Comparison of ENCODE assay signal across 9 cellular contexts in genomic region chr19:7915250-7916136, GRCh38. TPM values are rescaled to one million over a fixed set of nuclear protein-coding genes. Genes with fewer than 3 reads are reported as not detected.
DNase-seq lines count a peak whose midpoint lies in the region; ATAC-seq and TF ChIP-seq lines count a peak whose summit lies in the region.
"Had no signal": no experiment of that assay in that cellular context is flagged by ENCODE, and none has a peak within 500 bp of the region (broad histone marks: within the 10 kb centered on the region; RNA-seq: fewer than 3 reads in every experiment).

No MANE protein-coding gene starts in this region.

- H3K27ac ChIP-seq in ACC112 (ENCODE audit: low read depth, low read length) (no peak overlapping the region), thyroid gland (no peak overlapping the region)

- H3K4me1 Mint-ChIP-seq in activated T-helper 2 cell treated with anti-CD3 and anti-CD28 coated beads, Interferon-gamma antibody, Interleukin-2, Interleukin-4, amounts not matched to agents 10 μg/mL and 5 μg/mL and 100 μg/mL, durations not matched to agents 14 hours and 24 hours and 36 hours (ENCODE audit: low read depth) = peaks cover 12% of the 10 kb centered on the region
- peaks cover 19% of the 10 kb centered on the region for H3K4me1 Mint-ChIP-seq in memory B cell

- no peaks in the 10 kb centered on the region for H3K36me3 ChIP-seq in ACC112 (ENCODE audit: insufficient read depth, low read length)
- H3K36me3 ChIP-seq in thyroid gland = peaks cover 25 to 26% of the 10 kb centered on the region in 2 donors

- peaks cover 22% of the 10 kb centered on the region for H3K36me3 Mint-ChIP-seq in activated T-helper 2 cell treated with anti-CD3 and anti-CD28 coated beads, Interferon-gamma antibody, Interleukin-2, Interleukin-4, amounts not matched to agents 10 μg/mL and 5 μg/mL and 100 μg/mL, durations not matched to agents 14 hours and 24 hours and 36 hours (ENCODE audit: low read depth)
- H3K36me3 Mint-ChIP-seq in memory B cell = peaks cover 16% of the 10 kb centered on the region

- 39 to 61% methylated on average over 13 to 25 of the region's 26 CpGs for WGBS in thyroid gland, 2 donors

- H3K79me2 ChIP-seq in ACC112 (ENCODE audit: control insufficient read depth, insufficient read depth, low read length, unreplicated experiment) = no peaks in the 10 kb centered on the region

- no peaks in the 10 kb centered on the region for H3K27me3 ChIP-seq in ACC112 (ENCODE audit: insufficient read depth, low read length)
- H3K27me3 ChIP-seq in thyroid gland = peaks cover 4% of the 10 kb centered on the region

- TF ChIP-seq CTCF in GM12864 (IDR thresholded peaks at IDR 0.05; ENCODE audit: low read depth, low read length, missing control alignments) = no peak
- TF ChIP-seq CTCF in thyroid gland (IDR thresholded peaks at IDR 0.05) = no peak

- H3K27me3 Mint-ChIP-seq in activated T-helper 2 cell treated with anti-CD3 and anti-CD28 coated beads, Interferon-gamma antibody, Interleukin-2, Interleukin-4, amounts not matched to agents 10 μg/mL and 5 μg/mL and 100 μg/mL, durations not matched to agents 14 hours and 24 hours and 36 hours (ENCODE audit: low read depth) = peaks cover 26% of the 10 kb centered on the region
- H3K27me3 Mint-ChIP-seq in memory B cell = peaks cover 10% of the 10 kb centered on the region

- intact Hi-C loops in activated T-helper 2 cell treated with anti-CD3 and anti-CD28 coated beads, Interferon-gamma antibody, Interleukin-2, Interleukin-4, amounts not matched to agents 10 μg/mL and 5 μg/mL and 100 μg/mL, durations not matched to agents 14 hours and 24 hours and 36 hours (cut with micrococcal nuclease) = no loop called here
- intact Hi-C loops in thyroid gland (cut with DNase I) = no loop called here

- peak overlapping the region; percentile 80 for H3K4me3 ChIP-seq in ACC112 (ENCODE audit: low read depth, low read length)
- peak overlapping the region; percentile 29; the same call in 1 of the 2 replicates for H3K4me3 ChIP-seq in GM12864 (ENCODE audit: low read depth, low read length)
- H3K4me3 ChIP-seq in thyroid gland (replicated peaks in 1 of 3) = no peak overlapping the region

- no peak overlapping the region for H2AFZ ChIP-seq in ACC112 (ENCODE audit: low read length, unreplicated experiment)

- H3K27ac Mint-ChIP-seq in activated T-helper 2 cell treated with anti-CD3 and anti-CD28 coated beads, Interferon-gamma antibody, Interleukin-2, Interleukin-4, amounts not matched to agents 10 μg/mL and 5 μg/mL and 100 μg/mL, durations not matched to agents 14 hours and 24 hours and 36 hours = no peak overlapping the region
- H3K27ac Mint-ChIP-seq in memory B cell = no peak overlapping the region

- peak overlapping the region; percentile 64 for H3K4me3 Mint-ChIP-seq in activated T-helper 2 cell treated with anti-CD3 and anti-CD28 coated beads, Interferon-gamma antibody, Interleukin-2, Interleukin-4, amounts not matched to agents 10 μg/mL and 5 μg/mL and 100 μg/mL, durations not matched to agents 14 hours and 24 hours and 36 hours (ENCODE audit: low read depth)
- peak overlapping the region; percentile 61 for H3K4me3 Mint-ChIP-seq in memory B cell

- DNase-seq in GM12864 (ENCODE audit: low read depth) (no peak), memory B cell (ENCODE audit: low spot score in 2 of 2) (no peak), globus pallidus (ENCODE audit: low spot score) (no peak), RKO (ENCODE audit: low spot score) (no peak), thyroid gland (no peak)
- no peak for DNase-seq in activated T-helper 2 cell treated with anti-CD3 and anti-CD28 coated beads, Interferon-gamma antibody, Interleukin-2, Interleukin-4, amounts not matched to agents 10 μg/mL and 5 μg/mL and 100 μg/mL, durations not matched to agents 14 hours and 24 hours and 36 hours (ENCODE audit: low spot score)
- DNase-seq: occipital lobe had no signal

- no peaks in the 10 kb centered on the region for H3K9me3 Mint-ChIP-seq in activated T-helper 2 cell treated with anti-CD3 and anti-CD28 coated beads, Interferon-gamma antibody, Interleukin-2, Interleukin-4, amounts not matched to agents 10 μg/mL and 5 μg/mL and 100 μg/mL, durations not matched to agents 14 hours and 24 hours and 36 hours
- H3K9me3 Mint-ChIP-seq in memory B cell = no peaks in the 10 kb centered on the region

- no peaks in the 10 kb centered on the region for H3K9me3 ChIP-seq in thyroid gland

- H3K4me1 ChIP-seq in ACC112 (ENCODE audit: control insufficient read depth, insufficient read depth, low read length, unreplicated experiment) = peaks cover 4% of the 10 kb centered on the region
- peaks cover 0 to 33% of the 10 kb centered on the region in 2 donors for H3K4me1 ChIP-seq in thyroid gland

- no peak for TF ChIP-seq POLR2A in thyroid gland (IDR thresholded peaks at IDR 0.05)

- ATAC-seq in memory B cell (ENCODE audit: low read depth) (no peak), GM19035 (IDR thresholded peaks at IDR 0.05; ENCODE audit: unreplicated experiment) (no peak)

RNA-seq across cellular contexts. Expression of gene TGFBR3L, which starts 0.9 kb away (rescaled TPM):
- total RNA-seq in activated T-helper 2 cell treated with anti-CD3 and anti-CD28 coated beads, Interferon-gamma antibody, Interleukin-2, Interleukin-4, amounts not matched to agents 10 μg/mL and 5 μg/mL and 100 μg/mL, durations not matched to agents 14 hours and 24 hours and 36 hours = 6.3 TPM in 2 replicates
- not detected for total RNA-seq in thyroid gland
- total RNA-seq: occipital lobe had no signal

RNA-seq across cellular contexts. Expression of gene SNAPC2, which starts 4.6 kb away (rescaled TPM):
- 18.4 and 19.5 TPM in 2 replicates for total RNA-seq in activated T-helper 2 cell treated with anti-CD3 and anti-CD28 coated beads, Interferon-gamma antibody, Interleukin-2, Interleukin-4, amounts not matched to agents 10 μg/mL and 5 μg/mL and 100 μg/mL, durations not matched to agents 14 hours and 24 hours and 36 hours
- 10 to 100 TPM in 2 of 4 donors, 1 to 10 TPM in 2; 9.3 to 14.0 (median 11.5) TPM for total RNA-seq in thyroid gland

RNA-seq across cellular contexts. Expression of gene CTXN1, which starts 10.4 kb away (rescaled TPM):
- 0.50 and 0.53 TPM in 2 replicates for total RNA-seq in activated T-helper 2 cell treated with anti-CD3 and anti-CD28 coated beads, Interferon-gamma antibody, Interleukin-2, Interleukin-4, amounts not matched to agents 10 μg/mL and 5 μg/mL and 100 μg/mL, durations not matched to agents 14 hours and 24 hours and 36 hours
- total RNA-seq in thyroid gland = 1 to 10 TPM; 1.4 to 3.0 (median 2.0) TPM

RNA-seq across cellular contexts. Expression of gene MAP2K7, which starts 11.8 kb away (rescaled TPM):
- 43.0 and 44.6 TPM in 2 replicates for total RNA-seq in activated T-helper 2 cell treated with anti-CD3 and anti-CD28 coated beads, Interferon-gamma antibody, Interleukin-2, Interleukin-4, amounts not matched to agents 10 μg/mL and 5 μg/mL and 100 μg/mL, durations not matched to agents 14 hours and 24 hours and 36 hours
- 10 to 100 TPM in 3 of 4 donors, 1 to 10 TPM in 1; 9.1 to 18.6 (median 14.9) TPM for total RNA-seq in thyroid gland

RNA-seq across cellular contexts. Expression of gene LRRC8E, which starts 27.2 kb away (rescaled TPM):
- not detected in 2 replicates for total RNA-seq in activated T-helper 2 cell treated with anti-CD3 and anti-CD28 coated beads, Interferon-gamma antibody, Interleukin-2, Interleukin-4, amounts not matched to agents 10 μg/mL and 5 μg/mL and 100 μg/mL, durations not matched to agents 14 hours and 24 hours and 36 hours
- 1 to 10 TPM; 1.4 to 3.3 (median 2.3) TPM for total RNA-seq in thyroid gland
- total RNA-seq: occipital lobe had no signal

Comparison
In these comparisons a context has a peak if more than half of its experiments do, and no peak if none do; other contexts are left out.
1. H3K4me3 ChIP-seq: peak in ACC112 (single experiment) and GM12864 (single experiment); none in thyroid gland (0 of 3).